Comparison of ENCODE assay signal across 1 cellular context in genomic region chr12:103965590-103966407, GRCh38.
A peak's percentile ranks its signal among the peaks of the same experiment; 100 is the strongest.
TF ChIP-seq lines count a peak whose summit lies in the region.

Gene TDG, plus strand, starts transcription at chr12:103965872. Its CDS starts 166 bp downstream, at chr12:103966038.

TF ChIP-seq in HepG2, 621 proteins besides CTCF, POLR2A, EP300 and RAD21 (continued from another document and continues in another):
- TF ChIP-seq ZBTB10 (CRISPR knock-in tag; IDR thresholded peaks at IDR 0.05; ENCODE audit: borderline replicate concordance) (peak; percentile 58), SETDB1 (CRISPR knock-in tag; IDR thresholded peaks at IDR 0.05; ENCODE audit: borderline replicate concordance) (no peak), GTF2F1 (IDR thresholded peaks at IDR 0.05; ENCODE audit: low read length) (no peak), XBP1 (CRISPR knock-in tag; IDR thresholded peaks at IDR 0.05) (0 out of 2 replicates have a peak, but pooled peaks have one; percentile 30), HNRNPK (IDR thresholded peaks at IDR 0.05; ENCODE audit: low read depth, low read length, poor library complexity, severe bottlenecking) (peak; percentile 34), HHEX (CRISPR knock-in tag; IDR thresholded peaks at IDR 0.05) (no peak), MTF2 (CRISPR knock-in tag; IDR thresholded peaks at IDR 0.05; ENCODE audit: borderline replicate concordance) (peak; percentile 69), NBN (conservative IDR thresholded peaks at IDR 0.05) (no peak), NAIF1 (CRISPR knock-in tag; IDR thresholded peaks at IDR 0.05; ENCODE audit: borderline replicate concordance) (peak; percentile 58; the same call in 1 of the 2 replicates), ZNF101 (CRISPR knock-in tag; IDR thresholded peaks at IDR 0.05; ENCODE audit: borderline replicate concordance, low read depth) (no peak), ZNF496 (CRISPR knock-in tag; IDR thresholded peaks at IDR 0.05; ENCODE audit: insufficient replicate concordance) (no peak), ZNF275 (CRISPR knock-in tag; IDR thresholded peaks at IDR 0.05; ENCODE audit: borderline replicate concordance) (0 out of 2 replicates have a peak, but pooled peaks have one; percentile 80), CHD4 (IDR thresholded peaks at IDR 0.05; ENCODE audit: borderline replicate concordance, low read length) (no peak), HDAC2 (CRISPR knock-in tag; IDR thresholded peaks at IDR 0.05) (peak; percentile 72), PCBP1 (IDR thresholded peaks at IDR 0.05; ENCODE audit: borderline replicate concordance, low read depth, low read length) (0 out of 2 replicates have a peak, but pooled peaks have one; percentile 47), CC2D1A (CRISPR knock-in tag; IDR thresholded peaks at IDR 0.05) (no peak), HNRNPLL (IDR thresholded peaks at IDR 0.05; ENCODE audit: low read depth, low read length, poor library complexity, severe bottlenecking) (peak; percentile 61), NKX3-1 (CRISPR knock-in tag; IDR thresholded peaks at IDR 0.05) (no peak; the same call in 1 of the 2 replicates), IKZF4 (CRISPR knock-in tag; IDR thresholded peaks at IDR 0.05; ENCODE audit: borderline replicate concordance, low read depth, not compliant biosample characterization) (peak; percentile 71), ZFP82 (CRISPR knock-in tag; IDR thresholded peaks at IDR 0.05; ENCODE audit: borderline replicate concordance) (peak; percentile 70; the same call in 1 of the 2 replicates), CHCHD3 (CRISPR knock-in tag; IDR thresholded peaks at IDR 0.05) (no peak), TCF12 (IDR thresholded peaks at IDR 0.05) (no peak), TCF12 (CRISPR knock-in tag; IDR thresholded peaks at IDR 0.05) (peak; percentile 84; the same call in 1 of the 2 replicates), NR2C2 (CRISPR knock-in tag; IDR thresholded peaks at IDR 0.05; ENCODE audit: borderline replicate concordance) (peak; percentile 78), MED8 (CRISPR knock-in tag; IDR thresholded peaks at IDR 0.05; ENCODE audit: insufficient replicate concordance) (peak; percentile 74), ZNF724P (CRISPR knock-in tag; IDR thresholded peaks at IDR 0.05; ENCODE audit: borderline replicate concordance) (no peak), ZNF782 (CRISPR knock-in tag; IDR thresholded peaks at IDR 0.05; ENCODE audit: borderline replicate concordance) (peak; percentile 43; the same call in 1 of the 2 replicates), CBX2 (IDR thresholded peaks at IDR 0.05; ENCODE audit: low read depth, low read length) (no peak), CBX2 (CRISPR knock-in tag; IDR thresholded peaks at IDR 0.05; ENCODE audit: low read depth) (no peak), ZNF546 (CRISPR knock-in tag; conservative IDR thresholded peaks at IDR 0.05) (peak; percentile 87; the same call in 1 of the 2 replicates), WIZ (CRISPR knock-in tag; IDR thresholded peaks at IDR 0.05) (no peak; the same call in 1 of the 2 replicates), ZNF432 (CRISPR knock-in tag; IDR thresholded peaks at IDR 0.05; ENCODE audit: borderline replicate concordance) (no peak), ZNF431 (CRISPR knock-in tag; IDR thresholded peaks at IDR 0.05; ENCODE audit: borderline replicate concordance, low read depth) (peak; percentile 78; the same call in 1 of the 2 replicates), PHF21A (CRISPR knock-in tag; IDR thresholded peaks at IDR 0.05) (peak; percentile 78), PTBP1 (IDR thresholded peaks at IDR 0.05; ENCODE audit: low read depth, low read length, poor library complexity, severe bottlenecking) (peak; percentile 87), ZZZ3 (CRISPR knock-in tag; IDR thresholded peaks at IDR 0.05; ENCODE audit: borderline replicate concordance) (0 out of 2 replicates have a peak, but pooled peaks have one; percentile 22), ZKSCAN1 (IDR thresholded peaks at IDR 0.05; ENCODE audit: low read length) (no peak), ZNF747 (CRISPR knock-in tag; IDR thresholded peaks at IDR 0.05; ENCODE audit: borderline replicate concordance) (peak; percentile 80; the same call in 1 of the 2 replicates), U2AF1 (optimal IDR thresholded peaks at IDR 0.05; ENCODE audit: low read depth, low read length) (peak; percentile 79), FOXO1 (CRISPR knock-in tag; IDR thresholded peaks at IDR 0.05) (no peak), ZNF615 (CRISPR knock-in tag; IDR thresholded peaks at IDR 0.05; ENCODE audit: borderline replicate concordance) (0 out of 2 replicates have a peak, but pooled peaks have one; percentile 77), LRRFIP1 (CRISPR knock-in tag; conservative IDR thresholded peaks at IDR 0.05) (no peak), ZNF367 (CRISPR knock-in tag; IDR thresholded peaks at IDR 0.05; ENCODE audit: borderline replicate concordance) (0 out of 2 replicates have a peak, but pooled peaks have one; percentile 62), ZNF337 (CRISPR knock-in tag; IDR thresholded peaks at IDR 0.05; ENCODE audit: borderline replicate concordance, low read depth) (peak; percentile 68; the same call in 1 of the 2 replicates)
- TF ChIP-seq, protein P1, sequence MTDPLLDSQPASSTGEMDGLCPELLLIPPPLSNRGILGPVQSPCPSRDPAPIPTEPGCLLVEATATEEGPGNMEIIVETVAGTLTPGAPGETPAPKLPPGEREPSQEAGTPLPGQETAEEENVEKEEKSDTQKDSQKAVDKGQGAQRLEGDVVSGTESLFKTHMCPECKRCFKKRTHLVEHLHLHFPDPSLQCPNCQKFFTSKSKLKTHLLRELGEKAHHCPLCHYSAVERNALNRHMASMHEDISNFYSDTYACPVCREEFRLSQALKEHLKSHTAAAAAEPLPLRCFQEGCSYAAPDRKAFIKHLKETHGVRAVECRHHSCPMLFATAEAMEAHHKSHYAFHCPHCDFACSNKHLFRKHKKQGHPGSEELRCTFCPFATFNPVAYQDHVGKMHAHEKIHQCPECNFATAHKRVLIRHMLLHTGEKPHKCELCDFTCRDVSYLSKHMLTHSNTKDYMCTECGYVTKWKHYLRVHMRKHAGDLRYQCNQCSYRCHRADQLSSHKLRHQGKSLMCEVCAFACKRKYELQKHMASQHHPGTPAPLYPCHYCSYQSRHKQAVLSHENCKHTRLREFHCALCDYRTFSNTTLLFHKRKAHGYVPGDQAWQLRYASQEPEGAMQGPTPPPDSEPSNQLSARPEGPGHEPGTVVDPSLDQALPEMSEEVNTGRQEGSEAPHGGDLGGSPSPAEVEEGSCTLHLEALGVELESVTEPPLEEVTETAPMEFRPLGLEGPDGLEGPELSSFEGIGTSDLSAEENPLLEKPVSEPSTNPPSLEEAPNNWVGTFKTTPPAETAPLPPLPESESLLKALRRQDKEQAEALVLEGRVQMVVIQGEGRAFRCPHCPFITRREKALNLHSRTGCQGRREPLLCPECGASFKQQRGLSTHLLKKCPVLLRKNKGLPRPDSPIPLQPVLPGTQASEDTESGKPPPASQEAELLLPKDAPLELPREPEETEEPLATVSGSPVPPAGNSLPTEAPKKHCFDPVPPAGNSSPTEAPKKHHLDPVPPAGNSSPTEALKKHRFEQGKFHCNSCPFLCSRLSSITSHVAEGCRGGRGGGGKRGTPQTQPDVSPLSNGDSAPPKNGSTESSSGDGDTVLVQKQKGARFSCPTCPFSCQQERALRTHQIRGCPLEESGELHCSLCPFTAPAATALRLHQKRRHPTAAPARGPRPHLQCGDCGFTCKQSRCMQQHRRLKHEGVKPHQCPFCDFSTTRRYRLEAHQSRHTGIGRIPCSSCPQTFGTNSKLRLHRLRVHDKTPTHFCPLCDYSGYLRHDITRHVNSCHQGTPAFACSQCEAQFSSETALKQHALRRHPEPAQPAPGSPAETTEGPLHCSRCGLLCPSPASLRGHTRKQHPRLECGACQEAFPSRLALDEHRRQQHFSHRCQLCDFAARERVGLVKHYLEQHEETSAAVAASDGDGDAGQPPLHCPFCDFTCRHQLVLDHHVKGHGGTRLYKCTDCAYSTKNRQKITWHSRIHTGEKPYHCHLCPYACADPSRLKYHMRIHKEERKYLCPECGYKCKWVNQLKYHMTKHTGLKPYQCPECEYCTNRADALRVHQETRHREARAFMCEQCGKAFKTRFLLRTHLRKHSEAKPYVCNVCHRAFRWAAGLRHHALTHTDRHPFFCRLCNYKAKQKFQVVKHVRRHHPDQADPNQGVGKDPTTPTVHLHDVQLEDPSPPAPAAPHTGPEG (CRISPR knock-in tag; IDR thresholded peaks at IDR 0.05): peak; percentile 75; the same call in 1 of the 2 replicates
- TF ChIP-seq, protein P2, sequence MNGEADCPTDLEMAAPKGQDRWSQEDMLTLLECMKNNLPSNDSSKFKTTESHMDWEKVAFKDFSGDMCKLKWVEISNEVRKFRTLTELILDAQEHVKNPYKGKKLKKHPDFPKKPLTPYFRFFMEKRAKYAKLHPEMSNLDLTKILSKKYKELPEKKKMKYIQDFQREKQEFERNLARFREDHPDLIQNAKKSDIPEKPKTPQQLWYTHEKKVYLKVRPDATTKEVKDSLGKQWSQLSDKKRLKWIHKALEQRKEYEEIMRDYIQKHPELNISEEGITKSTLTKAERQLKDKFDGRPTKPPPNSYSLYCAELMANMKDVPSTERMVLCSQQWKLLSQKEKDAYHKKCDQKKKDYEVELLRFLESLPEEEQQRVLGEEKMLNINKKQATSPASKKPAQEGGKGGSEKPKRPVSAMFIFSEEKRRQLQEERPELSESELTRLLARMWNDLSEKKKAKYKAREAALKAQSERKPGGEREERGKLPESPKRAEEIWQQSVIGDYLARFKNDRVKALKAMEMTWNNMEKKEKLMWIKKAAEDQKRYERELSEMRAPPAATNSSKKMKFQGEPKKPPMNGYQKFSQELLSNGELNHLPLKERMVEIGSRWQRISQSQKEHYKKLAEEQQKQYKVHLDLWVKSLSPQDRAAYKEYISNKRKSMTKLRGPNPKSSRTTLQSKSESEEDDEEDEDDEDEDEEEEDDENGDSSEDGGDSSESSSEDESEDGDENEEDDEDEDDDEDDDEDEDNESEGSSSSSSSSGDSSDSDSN (CRISPR knock-in tag; IDR thresholded peaks at IDR 0.05): peak; percentile 95
- TF ChIP-seq, protein P3, sequence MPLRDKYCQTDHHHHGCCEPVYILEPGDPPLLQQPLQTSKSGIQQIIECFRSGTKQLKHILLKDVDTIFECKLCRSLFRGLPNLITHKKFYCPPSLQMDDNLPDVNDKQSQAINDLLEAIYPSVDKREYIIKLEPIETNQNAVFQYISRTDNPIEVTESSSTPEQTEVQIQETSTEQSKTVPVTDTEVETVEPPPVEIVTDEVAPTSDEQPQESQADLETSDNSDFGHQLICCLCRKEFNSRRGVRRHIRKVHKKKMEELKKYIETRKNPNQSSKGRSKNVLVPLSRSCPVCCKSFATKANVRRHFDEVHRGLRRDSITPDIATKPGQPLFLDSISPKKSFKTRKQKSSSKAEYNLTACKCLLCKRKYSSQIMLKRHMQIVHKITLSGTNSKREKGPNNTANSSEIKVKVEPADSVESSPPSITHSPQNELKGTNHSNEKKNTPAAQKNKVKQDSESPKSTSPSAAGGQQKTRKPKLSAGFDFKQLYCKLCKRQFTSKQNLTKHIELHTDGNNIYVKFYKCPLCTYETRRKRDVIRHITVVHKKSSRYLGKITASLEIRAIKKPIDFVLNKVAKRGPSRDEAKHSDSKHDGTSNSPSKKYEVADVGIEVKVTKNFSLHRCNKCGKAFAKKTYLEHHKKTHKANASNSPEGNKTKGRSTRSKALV (CRISPR knock-in tag; IDR thresholded peaks at IDR 0.05): peak; percentile 91
- TF ChIP-seq, protein P4, sequence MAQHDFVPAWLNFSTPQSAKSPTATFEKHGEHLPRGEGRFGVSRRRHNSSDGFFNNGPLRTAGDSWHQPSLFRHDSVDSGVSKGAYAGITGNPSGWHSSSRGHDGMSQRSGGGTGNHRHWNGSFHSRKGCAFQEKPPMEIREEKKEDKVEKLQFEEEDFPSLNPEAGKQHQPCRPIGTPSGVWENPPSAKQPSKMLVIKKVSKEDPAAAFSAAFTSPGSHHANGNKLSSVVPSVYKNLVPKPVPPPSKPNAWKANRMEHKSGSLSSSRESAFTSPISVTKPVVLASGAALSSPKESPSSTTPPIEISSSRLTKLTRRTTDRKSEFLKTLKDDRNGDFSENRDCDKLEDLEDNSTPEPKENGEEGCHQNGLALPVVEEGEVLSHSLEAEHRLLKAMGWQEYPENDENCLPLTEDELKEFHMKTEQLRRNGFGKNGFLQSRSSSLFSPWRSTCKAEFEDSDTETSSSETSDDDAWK (CRISPR knock-in tag; IDR thresholded peaks at IDR 0.05): no peak
